Comparison of ENCODE assay signal across 1 cellular context in genomic region chr6:44272999-44273566, GRCh38.
TF ChIP-seq lines count a peak whose summit lies in the region.

No MANE protein-coding gene starts in this region.

TF ChIP-seq in SK-N-SH, 30 proteins besides CTCF, POLR2A, EP300 and RAD21 (continued from another document):
- no peak for TF ChIP-seq FOSL2 (IDR thresholded peaks at IDR 0.05; ENCODE audit: borderline replicate concordance, low read depth)
- TF ChIP-seq USF1 (IDR thresholded peaks at IDR 0.05; ENCODE audit: borderline replicate concordance, low read depth) = no peak
- no peak for TF ChIP-seq IRF3 (IDR thresholded peaks at IDR 0.05; ENCODE audit: low read depth, low read length)
- TF ChIP-seq TEAD4 (IDR thresholded peaks at IDR 0.05; ENCODE audit: borderline replicate concordance, insufficient read depth) = no peak
- TF ChIP-seq ELF1 (IDR thresholded peaks at IDR 0.05) = no peak
